ENCODE assay signal across 1 cellular context in the genomic region with DNA sequence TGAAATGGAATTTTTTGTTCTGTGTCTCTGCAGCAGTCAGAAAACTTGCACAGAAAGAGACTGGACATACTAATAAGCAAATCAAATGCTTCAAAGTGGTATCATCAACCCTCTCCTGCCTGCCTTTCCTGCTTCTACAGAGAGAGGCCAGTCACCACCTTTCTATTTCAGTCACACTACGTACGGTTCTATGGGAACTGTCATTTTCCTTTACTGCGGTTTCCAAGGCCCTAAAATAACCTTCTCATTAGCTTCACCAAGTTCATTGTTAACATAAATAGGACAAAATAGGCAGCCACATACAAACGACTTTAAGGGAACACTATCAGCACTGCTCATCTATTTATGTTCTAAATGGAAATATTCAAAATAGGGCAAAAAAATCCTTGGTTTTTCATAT.
TF ChIP-seq lines count a peak whose summit lies in the region.

No MANE protein-coding gene starts in this region.

TF ChIP-seq in GM12878, 131 proteins besides CTCF, POLR2A, EP300 and RAD21 (continued from another document):
- TF ChIP-seq, protein P1, sequence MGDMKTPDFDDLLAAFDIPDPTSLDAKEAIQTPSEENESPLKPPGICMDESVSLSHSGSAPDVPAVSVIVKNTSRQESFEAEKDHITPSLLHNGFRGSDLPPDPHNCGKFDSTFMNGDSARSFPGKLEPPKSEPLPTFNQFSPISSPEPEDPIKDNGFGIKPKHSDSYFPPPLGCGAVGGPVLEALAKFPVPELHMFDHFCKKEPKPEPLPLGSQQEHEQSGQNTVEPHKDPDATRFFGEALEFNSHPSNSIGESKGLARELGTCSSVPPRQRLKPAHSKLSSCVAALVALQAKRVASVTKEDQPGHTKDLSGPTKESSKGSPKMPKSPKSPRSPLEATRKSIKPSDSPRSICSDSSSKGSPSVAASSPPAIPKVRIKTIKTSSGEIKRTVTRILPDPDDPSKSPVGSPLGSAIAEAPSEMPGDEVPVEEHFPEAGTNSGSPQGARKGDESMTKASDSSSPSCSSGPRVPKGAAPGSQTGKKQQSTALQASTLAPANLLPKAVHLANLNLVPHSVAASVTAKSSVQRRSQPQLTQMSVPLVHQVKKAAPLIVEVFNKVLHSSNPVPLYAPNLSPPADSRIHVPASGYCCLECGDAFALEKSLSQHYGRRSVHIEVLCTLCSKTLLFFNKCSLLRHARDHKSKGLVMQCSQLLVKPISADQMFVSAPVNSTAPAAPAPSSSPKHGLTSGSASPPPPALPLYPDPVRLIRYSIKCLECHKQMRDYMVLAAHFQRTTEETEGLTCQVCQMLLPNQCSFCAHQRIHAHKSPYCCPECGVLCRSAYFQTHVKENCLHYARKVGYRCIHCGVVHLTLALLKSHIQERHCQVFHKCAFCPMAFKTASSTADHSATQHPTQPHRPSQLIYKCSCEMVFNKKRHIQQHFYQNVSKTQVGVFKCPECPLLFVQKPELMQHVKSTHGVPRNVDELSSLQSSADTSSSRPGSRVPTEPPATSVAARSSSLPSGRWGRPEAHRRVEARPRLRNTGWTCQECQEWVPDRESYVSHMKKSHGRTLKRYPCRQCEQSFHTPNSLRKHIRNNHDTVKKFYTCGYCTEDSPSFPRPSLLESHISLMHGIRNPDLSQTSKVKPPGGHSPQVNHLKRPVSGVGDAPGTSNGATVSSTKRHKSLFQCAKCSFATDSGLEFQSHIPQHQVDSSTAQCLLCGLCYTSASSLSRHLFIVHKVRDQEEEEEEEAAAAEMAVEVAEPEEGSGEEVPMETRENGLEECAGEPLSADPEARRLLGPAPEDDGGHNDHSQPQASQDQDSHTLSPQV (IDR thresholded peaks at IDR 0.05): 0 out of 2 replicates have a peak, but pooled peaks have one; percentile 65
- TF ChIP-seq RAD51 (IDR thresholded peaks at IDR 0.05) (peak; percentile 38; the same call in 1 of the 2 replicates), TAF1 (IDR thresholded peaks at IDR 0.05; ENCODE audit: borderline replicate concordance, low read depth, low read length) (no peak), PML (IDR thresholded peaks at IDR 0.05; ENCODE audit: low read length) (peak; percentile 50; the same call in 1 of the 2 replicates), ZNF217 (IDR thresholded peaks at IDR 0.05) (peak; percentile 43; the same call in 1 of the 2 replicates), EED (IDR thresholded peaks at IDR 0.05; ENCODE audit: low read depth) (peak; percentile 81), YY1 (IDR thresholded peaks at IDR 0.05; ENCODE audit: low read depth, low read length) (no peak; the same call in 1 of the 2 replicates), SMC3 (IDR thresholded peaks at IDR 0.05; ENCODE audit: borderline replicate concordance, low read length) (peak; percentile 43; the same call in 1 of the 2 replicates), BACH1 (IDR thresholded peaks at IDR 0.05; ENCODE audit: borderline replicate concordance) (peak; percentile 39; the same call in 1 of the 2 replicates), CBX5 (IDR thresholded peaks at IDR 0.05; ENCODE audit: low read depth) (0 out of 2 replicates have a peak, but pooled peaks have one; percentile 34), MTA2 (IDR thresholded peaks at IDR 0.05; ENCODE audit: low read depth) (peak; percentile 90), GABPA (IDR thresholded peaks at IDR 0.05; ENCODE audit: low read depth) (no peak), SUZ12 (IDR thresholded peaks at IDR 0.05; ENCODE audit: unreplicated experiment) (no peak), RUNX3 (IDR thresholded peaks at IDR 0.05; ENCODE audit: low read length) (peak; percentile 91), NR2F1 (conservative IDR thresholded peaks at IDR 0.05) (0 out of 2 replicates have a peak, but pooled peaks have one; percentile 41), POU2F2 (IDR thresholded peaks at IDR 0.05; ENCODE audit: borderline replicate concordance, low read depth, low read length) (no peak), IKZF1 (conservative IDR thresholded peaks at IDR 0.05) (peak; percentile 85), GATAD2B (conservative IDR thresholded peaks at IDR 0.05; ENCODE audit: low read depth) (0 out of 2 replicates have a peak, but pooled peaks have one; percentile 14), CEBPB (IDR thresholded peaks at IDR 0.05; ENCODE audit: borderline replicate concordance in 1 of 2, low read depth in 2 of 2, low read length in 2 of 2) (no peak), NFYA (IDR thresholded peaks at IDR 0.05; ENCODE audit: borderline replicate concordance, low read depth, low read length) (no peak), BCL11A (IDR thresholded peaks at IDR 0.05; ENCODE audit: low read depth, low read length) (peak; percentile 60; the same call in 1 of the 2 replicates), IRF4 (IDR thresholded peaks at IDR 0.05; ENCODE audit: low read depth, low read length) (no peak), PAX5 (IDR thresholded peaks at IDR 0.05; ENCODE audit: borderline replicate concordance, low read depth, low read length) (no peak), SUPT20H (IDR thresholded peaks at IDR 0.05; ENCODE audit: borderline replicate concordance, control insufficient read depth, low read depth, low read length) (no peak), SRF (IDR thresholded peaks at IDR 0.05; ENCODE audit: low read depth in 2 of 2, low read length in 2 of 2) (no peak), MEF2A (IDR thresholded peaks at IDR 0.05; ENCODE audit: insufficient read depth, low read depth, low read length) (peak; percentile 95), CREM (IDR thresholded peaks at IDR 0.05; ENCODE audit: low read depth) (peak; percentile 55; the same call in 1 of the 2 replicates), MEF2B (IDR thresholded peaks at IDR 0.05; ENCODE audit: partially characterized antibody, poor library complexity, severe bottlenecking) (peak; percentile 94), ATF7 (IDR thresholded peaks at IDR 0.05; ENCODE audit: low read depth) (peak; percentile 11; the same call in 1 of the 2 replicates)
- TF ChIP-seq, protein P2, sequence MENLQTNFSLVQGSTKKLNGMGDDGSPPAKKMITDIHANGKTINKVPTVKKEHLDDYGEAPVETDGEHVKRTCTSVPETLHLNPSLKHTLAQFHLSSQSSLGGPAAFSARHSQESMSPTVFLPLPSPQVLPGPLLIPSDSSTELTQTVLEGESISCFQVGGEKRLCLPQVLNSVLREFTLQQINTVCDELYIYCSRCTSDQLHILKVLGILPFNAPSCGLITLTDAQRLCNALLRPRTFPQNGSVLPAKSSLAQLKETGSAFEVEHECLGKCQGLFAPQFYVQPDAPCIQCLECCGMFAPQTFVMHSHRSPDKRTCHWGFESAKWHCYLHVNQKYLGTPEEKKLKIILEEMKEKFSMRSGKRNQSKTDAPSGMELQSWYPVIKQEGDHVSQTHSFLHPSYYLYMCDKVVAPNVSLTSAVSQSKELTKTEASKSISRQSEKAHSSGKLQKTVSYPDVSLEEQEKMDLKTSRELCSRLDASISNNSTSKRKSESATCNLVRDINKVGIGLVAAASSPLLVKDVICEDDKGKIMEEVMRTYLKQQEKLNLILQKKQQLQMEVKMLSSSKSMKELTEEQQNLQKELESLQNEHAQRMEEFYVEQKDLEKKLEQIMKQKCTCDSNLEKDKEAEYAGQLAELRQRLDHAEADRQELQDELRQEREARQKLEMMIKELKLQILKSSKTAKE (IDR thresholded peaks at IDR 0.05; ENCODE audit: low read depth, poor library complexity, severe bottlenecking): peak; percentile 82
- TF ChIP-seq, protein P3, sequence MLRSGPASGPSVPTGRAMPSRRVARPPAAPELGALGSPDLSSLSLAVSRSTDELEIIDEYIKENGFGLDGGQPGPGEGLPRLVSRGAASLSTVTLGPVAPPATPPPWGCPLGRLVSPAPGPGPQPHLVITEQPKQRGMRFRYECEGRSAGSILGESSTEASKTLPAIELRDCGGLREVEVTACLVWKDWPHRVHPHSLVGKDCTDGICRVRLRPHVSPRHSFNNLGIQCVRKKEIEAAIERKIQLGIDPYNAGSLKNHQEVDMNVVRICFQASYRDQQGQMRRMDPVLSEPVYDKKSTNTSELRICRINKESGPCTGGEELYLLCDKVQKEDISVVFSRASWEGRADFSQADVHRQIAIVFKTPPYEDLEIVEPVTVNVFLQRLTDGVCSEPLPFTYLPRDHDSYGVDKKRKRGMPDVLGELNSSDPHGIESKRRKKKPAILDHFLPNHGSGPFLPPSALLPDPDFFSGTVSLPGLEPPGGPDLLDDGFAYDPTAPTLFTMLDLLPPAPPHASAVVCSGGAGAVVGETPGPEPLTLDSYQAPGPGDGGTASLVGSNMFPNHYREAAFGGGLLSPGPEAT (IDR thresholded peaks at IDR 0.05; ENCODE audit: low read depth): peak; percentile 90
- TF ChIP-seq, protein P4, sequence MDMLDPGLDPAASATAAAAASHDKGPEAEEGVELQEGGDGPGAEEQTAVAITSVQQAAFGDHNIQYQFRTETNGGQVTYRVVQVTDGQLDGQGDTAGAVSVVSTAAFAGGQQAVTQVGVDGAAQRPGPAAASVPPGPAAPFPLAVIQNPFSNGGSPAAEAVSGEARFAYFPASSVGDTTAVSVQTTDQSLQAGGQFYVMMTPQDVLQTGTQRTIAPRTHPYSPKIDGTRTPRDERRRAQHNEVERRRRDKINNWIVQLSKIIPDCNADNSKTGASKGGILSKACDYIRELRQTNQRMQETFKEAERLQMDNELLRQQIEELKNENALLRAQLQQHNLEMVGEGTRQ (IDR thresholded peaks at IDR 0.05; ENCODE audit: borderline replicate concordance, low read depth, low read length): no peak
- TF ChIP-seq, protein P5, sequence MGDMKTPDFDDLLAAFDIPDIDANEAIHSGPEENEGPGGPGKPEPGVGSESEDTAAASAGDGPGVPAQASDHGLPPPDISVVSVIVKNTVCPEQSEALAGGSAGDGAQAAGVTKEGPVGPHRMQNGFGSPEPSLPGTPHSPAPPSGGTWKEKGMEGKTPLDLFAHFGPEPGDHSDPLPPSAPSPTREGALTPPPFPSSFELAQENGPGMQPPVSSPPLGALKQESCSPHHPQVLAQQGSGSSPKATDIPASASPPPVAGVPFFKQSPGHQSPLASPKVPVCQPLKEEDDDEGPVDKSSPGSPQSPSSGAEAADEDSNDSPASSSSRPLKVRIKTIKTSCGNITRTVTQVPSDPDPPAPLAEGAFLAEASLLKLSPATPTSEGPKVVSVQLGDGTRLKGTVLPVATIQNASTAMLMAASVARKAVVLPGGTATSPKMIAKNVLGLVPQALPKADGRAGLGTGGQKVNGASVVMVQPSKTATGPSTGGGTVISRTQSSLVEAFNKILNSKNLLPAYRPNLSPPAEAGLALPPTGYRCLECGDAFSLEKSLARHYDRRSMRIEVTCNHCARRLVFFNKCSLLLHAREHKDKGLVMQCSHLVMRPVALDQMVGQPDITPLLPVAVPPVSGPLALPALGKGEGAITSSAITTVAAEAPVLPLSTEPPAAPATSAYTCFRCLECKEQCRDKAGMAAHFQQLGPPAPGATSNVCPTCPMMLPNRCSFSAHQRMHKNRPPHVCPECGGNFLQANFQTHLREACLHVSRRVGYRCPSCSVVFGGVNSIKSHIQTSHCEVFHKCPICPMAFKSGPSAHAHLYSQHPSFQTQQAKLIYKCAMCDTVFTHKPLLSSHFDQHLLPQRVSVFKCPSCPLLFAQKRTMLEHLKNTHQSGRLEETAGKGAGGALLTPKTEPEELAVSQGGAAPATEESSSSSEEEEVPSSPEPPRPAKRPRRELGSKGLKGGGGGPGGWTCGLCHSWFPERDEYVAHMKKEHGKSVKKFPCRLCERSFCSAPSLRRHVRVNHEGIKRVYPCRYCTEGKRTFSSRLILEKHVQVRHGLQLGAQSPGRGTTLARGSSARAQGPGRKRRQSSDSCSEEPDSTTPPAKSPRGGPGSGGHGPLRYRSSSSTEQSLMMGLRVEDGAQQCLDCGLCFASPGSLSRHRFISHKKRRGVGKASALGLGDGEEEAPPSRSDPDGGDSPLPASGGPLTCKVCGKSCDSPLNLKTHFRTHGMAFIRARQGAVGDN (IDR thresholded peaks at IDR 0.05): peak; percentile 69; the same call in 1 of the 2 replicates
- TF ChIP-seq, protein P6, sequence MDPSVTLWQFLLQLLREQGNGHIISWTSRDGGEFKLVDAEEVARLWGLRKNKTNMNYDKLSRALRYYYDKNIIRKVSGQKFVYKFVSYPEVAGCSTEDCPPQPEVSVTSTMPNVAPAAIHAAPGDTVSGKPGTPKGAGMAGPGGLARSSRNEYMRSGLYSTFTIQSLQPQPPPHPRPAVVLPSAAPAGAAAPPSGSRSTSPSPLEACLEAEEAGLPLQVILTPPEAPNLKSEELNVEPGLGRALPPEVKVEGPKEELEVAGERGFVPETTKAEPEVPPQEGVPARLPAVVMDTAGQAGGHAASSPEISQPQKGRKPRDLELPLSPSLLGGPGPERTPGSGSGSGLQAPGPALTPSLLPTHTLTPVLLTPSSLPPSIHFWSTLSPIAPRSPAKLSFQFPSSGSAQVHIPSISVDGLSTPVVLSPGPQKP (IDR thresholded peaks at IDR 0.05; ENCODE audit: low read depth, low read length): no peak
- TF ChIP-seq, protein P7, sequence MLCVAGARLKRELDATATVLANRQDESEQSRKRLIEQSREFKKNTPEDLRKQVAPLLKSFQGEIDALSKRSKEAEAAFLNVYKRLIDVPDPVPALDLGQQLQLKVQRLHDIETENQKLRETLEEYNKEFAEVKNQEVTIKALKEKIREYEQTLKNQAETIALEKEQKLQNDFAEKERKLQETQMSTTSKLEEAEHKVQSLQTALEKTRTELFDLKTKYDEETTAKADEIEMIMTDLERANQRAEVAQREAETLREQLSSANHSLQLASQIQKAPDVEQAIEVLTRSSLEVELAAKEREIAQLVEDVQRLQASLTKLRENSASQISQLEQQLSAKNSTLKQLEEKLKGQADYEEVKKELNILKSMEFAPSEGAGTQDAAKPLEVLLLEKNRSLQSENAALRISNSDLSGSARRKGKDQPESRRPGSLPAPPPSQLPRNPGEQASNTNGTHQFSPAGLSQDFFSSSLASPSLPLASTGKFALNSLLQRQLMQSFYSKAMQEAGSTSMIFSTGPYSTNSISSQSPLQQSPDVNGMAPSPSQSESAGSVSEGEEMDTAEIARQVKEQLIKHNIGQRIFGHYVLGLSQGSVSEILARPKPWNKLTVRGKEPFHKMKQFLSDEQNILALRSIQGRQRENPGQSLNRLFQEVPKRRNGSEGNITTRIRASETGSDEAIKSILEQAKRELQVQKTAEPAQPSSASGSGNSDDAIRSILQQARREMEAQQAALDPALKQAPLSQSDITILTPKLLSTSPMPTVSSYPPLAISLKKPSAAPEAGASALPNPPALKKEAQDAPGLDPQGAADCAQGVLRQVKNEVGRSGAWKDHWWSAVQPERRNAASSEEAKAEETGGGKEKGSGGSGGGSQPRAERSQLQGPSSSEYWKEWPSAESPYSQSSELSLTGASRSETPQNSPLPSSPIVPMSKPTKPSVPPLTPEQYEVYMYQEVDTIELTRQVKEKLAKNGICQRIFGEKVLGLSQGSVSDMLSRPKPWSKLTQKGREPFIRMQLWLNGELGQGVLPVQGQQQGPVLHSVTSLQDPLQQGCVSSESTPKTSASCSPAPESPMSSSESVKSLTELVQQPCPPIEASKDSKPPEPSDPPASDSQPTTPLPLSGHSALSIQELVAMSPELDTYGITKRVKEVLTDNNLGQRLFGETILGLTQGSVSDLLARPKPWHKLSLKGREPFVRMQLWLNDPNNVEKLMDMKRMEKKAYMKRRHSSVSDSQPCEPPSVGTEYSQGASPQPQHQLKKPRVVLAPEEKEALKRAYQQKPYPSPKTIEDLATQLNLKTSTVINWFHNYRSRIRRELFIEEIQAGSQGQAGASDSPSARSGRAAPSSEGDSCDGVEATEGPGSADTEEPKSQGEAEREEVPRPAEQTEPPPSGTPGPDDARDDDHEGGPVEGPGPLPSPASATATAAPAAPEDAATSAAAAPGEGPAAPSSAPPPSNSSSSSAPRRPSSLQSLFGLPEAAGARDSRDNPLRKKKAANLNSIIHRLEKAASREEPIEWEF (IDR thresholded peaks at IDR 0.05; ENCODE audit: insufficient replicate concordance, low read depth, low read length): peak; percentile 42
- TF ChIP-seq, protein P8, sequence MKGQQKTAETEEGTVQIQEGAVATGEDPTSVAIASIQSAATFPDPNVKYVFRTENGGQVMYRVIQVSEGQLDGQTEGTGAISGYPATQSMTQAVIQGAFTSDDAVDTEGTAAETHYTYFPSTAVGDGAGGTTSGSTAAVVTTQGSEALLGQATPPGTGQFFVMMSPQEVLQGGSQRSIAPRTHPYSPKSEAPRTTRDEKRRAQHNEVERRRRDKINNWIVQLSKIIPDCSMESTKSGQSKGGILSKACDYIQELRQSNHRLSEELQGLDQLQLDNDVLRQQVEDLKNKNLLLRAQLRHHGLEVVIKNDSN (IDR thresholded peaks at IDR 0.05; ENCODE audit: borderline replicate concordance, extremely low read length, insufficient read depth, low read depth, low read length): no peak
